In the genomic region with DNA sequence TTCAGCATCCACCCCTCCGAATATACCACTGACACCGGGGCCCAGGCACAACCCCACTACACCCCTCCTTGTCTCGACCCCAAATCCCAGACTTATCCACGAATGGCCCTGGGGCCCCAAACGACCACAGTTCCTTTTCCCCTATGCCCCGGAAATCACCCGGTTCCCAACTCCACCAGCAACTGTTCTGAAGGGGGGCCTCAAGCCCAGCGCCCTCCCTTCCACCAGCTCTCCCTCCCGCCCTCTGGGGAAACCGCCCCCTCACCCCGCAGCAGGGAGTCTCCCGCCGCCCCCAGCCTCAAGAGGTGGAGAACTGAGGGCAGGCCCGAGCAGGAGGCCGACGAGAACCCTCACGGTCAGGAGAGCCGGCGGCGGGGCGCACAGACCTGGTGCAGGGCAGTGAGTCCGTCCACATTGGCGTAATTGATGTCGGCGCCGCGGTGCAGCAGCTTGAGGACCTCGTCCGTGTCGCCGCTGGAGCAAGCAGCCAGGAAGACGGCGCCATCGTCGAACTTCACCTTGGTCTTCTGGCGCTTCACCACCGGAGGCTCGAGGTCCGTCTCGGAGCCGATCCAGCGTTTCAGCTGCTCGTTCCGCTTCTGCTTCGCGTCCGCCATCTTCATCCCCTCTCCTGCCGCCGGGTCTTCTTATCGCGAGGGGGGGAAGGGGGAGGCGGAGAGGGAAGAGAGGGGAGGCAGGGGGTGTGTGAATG, we compare ENCODE assay signal across 8 cellular contexts. TPM values are rescaled to one million over a fixed set of nuclear protein-coding genes. Genes with fewer than 3 reads are reported as not detected.
DNase-seq lines count a peak whose midpoint lies in the region; TF ChIP-seq lines count a peak whose summit lies in the region.

No MANE protein-coding gene starts in this region.

- H3K36me3 ChIP-seq in GM06990 (ENCODE audit: control insufficient read depth, insufficient read depth, low read length) (no peaks in the 10 kb centered on the region), MG63 (peaks cover 6% of the 10 kb centered on the region; the same call in 1 of the 2 replicates), endocrine pancreas (ENCODE audit: control insufficient read depth, insufficient read depth, low read length) (no peaks in the 10 kb centered on the region)

- TF ChIP-seq CTCF in GM06990 (IDR thresholded peaks at IDR 0.05; ENCODE audit: insufficient read depth, low read length, poor library complexity, severe bottlenecking) = no peak

- peak overlapping the region; percentile 94 for H3K9ac ChIP-seq in endocrine pancreas (ENCODE audit: control insufficient read depth, insufficient read depth, low read length)

- H3K4me1 ChIP-seq in endocrine pancreas (ENCODE audit: control insufficient read depth, insufficient read depth, low read length) = peaks cover 14% of the 10 kb centered on the region

- H3K27me3 ChIP-seq in GM06990 (replicated peaks; ENCODE audit: control insufficient read depth, insufficient read depth, low read length) = no peaks in the 10 kb centered on the region
- H3K27me3 ChIP-seq in MG63 = no peaks in the 10 kb centered on the region
- H3K27me3 ChIP-seq in endocrine pancreas (ENCODE audit: control insufficient read depth, insufficient read depth, low read length) = no peaks in the 10 kb centered on the region

- DNase-seq in GM06990 (ENCODE audit: extremely low read depth, insufficient read length) (no peak), H4 (ENCODE audit: low spot score) (peak; percentile 37), MG63 (peak; percentile 74), midbrain (lab: John Stamatoyannopoulos, UW) (peak; percentile 69), SKM-1 treated with dmso at 0.1 percent for 144 hours (lab: John Stamatoyannopoulos, UW; ENCODE audit: unreplicated experiment) (no peak)
- DNase-seq in activated CD4-positive, alpha-beta T cell treated with anti-CD3 and anti-CD28 coated beads for 48 hours = peak; percentile 61
- DNase-seq in stimulated activated CD8-positive, alpha-beta memory T cell treated with anti-CD3 and anti-CD28 coated beads, Interleukin-4, amount 100 ng/mL, for 48 hours = peak; percentile 65

- H3K9me3 ChIP-seq in MG63 (no peaks in the 10 kb centered on the region), endocrine pancreas (ENCODE audit: control insufficient read depth, low read length) (no peaks in the 10 kb centered on the region)

- peak overlapping the region; percentile 100 for H3K4me3 ChIP-seq in GM06990 (replicated peaks; ENCODE audit: low read depth, low read length)
- peak overlapping the region; percentile 88 for H3K4me3 ChIP-seq in MG63
- peak overlapping the region; percentile 86 for H3K4me3 ChIP-seq in endocrine pancreas (ENCODE audit: control insufficient read depth, insufficient read depth, low read length)

RNA-seq across cellular contexts. Expression of a gene that starts 0.4 kb away (rescaled TPM):
- total RNA-seq in H4 (2014; rRNA removed; shearing (Covaris generic)) = 31.8 and 41.8 TPM in 2 replicates
- total RNA-seq in MG63 (2014; rRNA removed; shearing (Covaris generic); ENCODE audit: low replicate concordance) = 47.4 and 82.1 TPM in 2 replicates

Comparison
In these comparisons a context has a peak if more than half of its experiments do, and no peak if none do; other contexts are left out.
1. DNase-seq: peak in H4 (single experiment), MG63 (single experiment), activated CD4-positive, alpha-beta T cell treated with anti-CD3 and anti-CD28 coated beads for 48 hours (single experiment), midbrain (single experiment) and stimulated activated CD8-positive, alpha-beta memory T cell treated with anti-CD3 and anti-CD28 coated beads, Interleukin-4, amount 100 ng/mL, for 48 hours (single experiment); none in GM06990 (single experiment) and SKM-1 treated with dmso at 0.1 percent for 144 hours (single experiment).
2. Peak in every context shown above with its lines, with median percentiles within 50 percentile points of each other: H3K4me3 ChIP-seq.